ENCODE assay signal across 10 cellular contexts in the genomic region with DNA sequence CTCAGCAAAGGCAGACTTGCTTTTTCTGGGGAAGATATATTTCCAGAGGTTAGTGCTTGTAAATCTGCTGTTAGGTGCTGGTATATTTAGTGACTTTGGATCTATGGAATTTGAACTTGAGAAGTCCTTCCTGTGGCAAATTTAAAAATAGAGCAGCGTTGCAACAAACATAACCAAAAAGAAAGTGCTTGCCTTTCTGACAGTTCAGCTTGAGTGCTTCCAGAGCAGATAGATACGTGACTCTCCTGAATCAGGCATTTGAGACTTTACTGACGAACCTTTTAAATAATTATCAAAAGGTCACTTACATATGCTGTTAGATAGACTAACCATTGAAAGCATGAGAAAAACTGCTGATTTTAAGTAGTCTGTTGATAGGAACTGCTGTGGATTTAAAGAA.
"Had no signal": no experiment of that assay in that cellular context is flagged by ENCODE, and none has a peak within 500 bp of the region (broad histone marks: within the 10 kb centered on the region; RNA-seq: fewer than 3 reads in every experiment).

No MANE protein-coding gene starts in this region.

- H3K36me3 ChIP-seq: adrenal gland had no signal

- DNase-seq: activated CD4-positive, alpha-beta T cell treated with anti-CD3 and anti-CD28 coated beads, Interleukin-2, amount 50 U/mL, for 4 hours; activated gamma-delta T cell; adrenal gland; dermis blood vessel endothelial cell; effector memory CD4-positive, alpha-beta T cell; foreskin fibroblast; stimulated activated CD4-positive, alpha-beta T cell treated with anti-CD3 and anti-CD28 coated beads, Interleukin-12 subunit alpha, Interleukin-12 subunit beta, amount 100 ng/mL, for 4 hours; stimulated activated CD4-positive, alpha-beta T cell treated with anti-CD3 and anti-CD28 coated beads, Interleukin-1b, Interleukin-23, amount 100 ng/mL, for 48 hours; stimulated activated CD8-positive, alpha-beta memory T cell treated with anti-CD3 and anti-CD28 coated beads, Interleukin-4, amount 100 ng/mL, for 48 hours; stimulated activated naive CD4-positive, alpha-beta T cell had no signal

- H3K4me3 ChIP-seq: adrenal gland had no signal

- H3K27ac ChIP-seq: adrenal gland had no signal

- H3K27me3 ChIP-seq: adrenal gland had no signal

- H3K4me1 ChIP-seq: adrenal gland had no signal

- H3K9me3 ChIP-seq: adrenal gland had no signal
